ENCODE assay signal across 1 cellular context in the genomic region with DNA sequence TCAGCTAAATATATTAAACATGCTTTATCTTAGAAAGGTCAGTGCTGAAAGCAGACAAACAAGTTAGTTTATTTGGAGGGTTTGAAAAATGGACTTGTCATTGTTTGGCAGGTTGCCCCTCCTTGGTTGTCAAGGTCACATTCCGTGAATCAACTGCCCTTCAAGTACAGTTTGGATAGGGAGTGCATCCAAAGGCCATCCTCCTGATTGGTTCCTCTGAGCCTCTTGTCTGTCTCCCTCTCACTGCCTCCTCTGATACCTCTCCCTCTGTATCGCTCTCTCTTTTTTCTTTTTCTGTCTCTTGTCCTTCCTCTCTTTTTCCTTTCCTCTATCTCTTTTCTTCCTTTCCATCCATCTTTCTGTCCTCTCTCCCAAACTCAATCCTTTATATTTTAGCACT.
A peak's percentile ranks its signal among the peaks of the same experiment; 100 is the strongest.
TF ChIP-seq lines count a peak whose summit lies in the region.

No MANE protein-coding gene starts in this region.

TF ChIP-seq in HepG2, 621 proteins besides CTCF, POLR2A, EP300 and RAD21 (continued from another document and continues in another):
- TF ChIP-seq, protein P1, sequence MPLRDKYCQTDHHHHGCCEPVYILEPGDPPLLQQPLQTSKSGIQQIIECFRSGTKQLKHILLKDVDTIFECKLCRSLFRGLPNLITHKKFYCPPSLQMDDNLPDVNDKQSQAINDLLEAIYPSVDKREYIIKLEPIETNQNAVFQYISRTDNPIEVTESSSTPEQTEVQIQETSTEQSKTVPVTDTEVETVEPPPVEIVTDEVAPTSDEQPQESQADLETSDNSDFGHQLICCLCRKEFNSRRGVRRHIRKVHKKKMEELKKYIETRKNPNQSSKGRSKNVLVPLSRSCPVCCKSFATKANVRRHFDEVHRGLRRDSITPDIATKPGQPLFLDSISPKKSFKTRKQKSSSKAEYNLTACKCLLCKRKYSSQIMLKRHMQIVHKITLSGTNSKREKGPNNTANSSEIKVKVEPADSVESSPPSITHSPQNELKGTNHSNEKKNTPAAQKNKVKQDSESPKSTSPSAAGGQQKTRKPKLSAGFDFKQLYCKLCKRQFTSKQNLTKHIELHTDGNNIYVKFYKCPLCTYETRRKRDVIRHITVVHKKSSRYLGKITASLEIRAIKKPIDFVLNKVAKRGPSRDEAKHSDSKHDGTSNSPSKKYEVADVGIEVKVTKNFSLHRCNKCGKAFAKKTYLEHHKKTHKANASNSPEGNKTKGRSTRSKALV (CRISPR knock-in tag; IDR thresholded peaks at IDR 0.05) = no peak
- TF ChIP-seq, protein P2, sequence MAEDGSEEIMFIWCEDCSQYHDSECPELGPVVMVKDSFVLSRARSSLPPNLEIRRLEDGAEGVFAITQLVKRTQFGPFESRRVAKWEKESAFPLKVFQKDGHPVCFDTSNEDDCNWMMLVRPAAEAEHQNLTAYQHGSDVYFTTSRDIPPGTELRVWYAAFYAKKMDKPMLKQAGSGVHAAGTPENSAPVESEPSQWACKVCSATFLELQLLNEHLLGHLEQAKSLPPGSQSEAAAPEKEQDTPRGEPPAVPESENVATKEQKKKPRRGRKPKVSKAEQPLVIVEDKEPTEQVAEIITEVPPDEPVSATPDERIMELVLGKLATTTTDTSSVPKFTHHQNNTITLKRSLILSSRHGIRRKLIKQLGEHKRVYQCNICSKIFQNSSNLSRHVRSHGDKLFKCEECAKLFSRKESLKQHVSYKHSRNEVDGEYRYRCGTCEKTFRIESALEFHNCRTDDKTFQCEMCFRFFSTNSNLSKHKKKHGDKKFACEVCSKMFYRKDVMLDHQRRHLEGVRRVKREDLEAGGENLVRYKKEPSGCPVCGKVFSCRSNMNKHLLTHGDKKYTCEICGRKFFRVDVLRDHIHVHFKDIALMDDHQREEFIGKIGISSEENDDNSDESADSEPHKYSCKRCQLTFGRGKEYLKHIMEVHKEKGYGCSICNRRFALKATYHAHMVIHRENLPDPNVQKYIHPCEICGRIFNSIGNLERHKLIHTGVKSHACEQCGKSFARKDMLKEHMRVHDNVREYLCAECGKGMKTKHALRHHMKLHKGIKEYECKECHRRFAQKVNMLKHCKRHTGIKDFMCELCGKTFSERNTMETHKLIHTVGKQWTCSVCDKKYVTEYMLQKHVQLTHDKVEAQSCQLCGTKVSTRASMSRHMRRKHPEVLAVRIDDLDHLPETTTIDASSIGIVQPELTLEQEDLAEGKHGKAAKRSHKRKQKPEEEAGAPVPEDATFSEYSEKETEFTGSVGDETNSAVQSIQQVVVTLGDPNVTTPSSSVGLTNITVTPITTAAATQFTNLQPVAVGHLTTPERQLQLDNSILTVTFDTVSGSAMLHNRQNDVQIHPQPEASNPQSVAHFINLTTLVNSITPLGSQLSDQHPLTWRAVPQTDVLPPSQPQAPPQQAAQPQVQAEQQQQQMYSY (CRISPR knock-in tag; IDR thresholded peaks at IDR 0.05) = no peak
- TF ChIP-seq FOXA3 (CRISPR knock-in tag; IDR thresholded peaks at IDR 0.05) (peak; percentile 76), CCDC6 (CRISPR knock-in tag; IDR thresholded peaks at IDR 0.05) (peak; percentile 50; the same call in 1 of the 2 replicates), MED13 (CRISPR knock-in tag; IDR thresholded peaks at IDR 0.05) (0 out of 2 replicates have a peak, but pooled peaks have one; percentile 27), KDM1A (CRISPR knock-in tag; IDR thresholded peaks at IDR 0.05) (0 out of 2 replicates have a peak, but pooled peaks have one; percentile 43), ZNF644 (CRISPR knock-in tag; IDR thresholded peaks at IDR 0.05; ENCODE audit: low read depth) (peak; percentile 82), ZNF629 (CRISPR knock-in tag; conservative IDR thresholded peaks at IDR 0.05) (0 out of 2 replicates have a peak, but pooled peaks have one; percentile 24), HMG20B (CRISPR knock-in tag; conservative IDR thresholded peaks at IDR 0.05) (peak; percentile 68; the same call in 1 of the 2 replicates), FOXO1 (CRISPR knock-in tag; IDR thresholded peaks at IDR 0.05) (peak; percentile 81), RNF2 (conservative IDR thresholded peaks at IDR 0.05; ENCODE audit: low read depth) (no peak), ZNF12 (CRISPR knock-in tag; IDR thresholded peaks at IDR 0.05) (0 out of 2 replicates have a peak, but pooled peaks have one; percentile 19), MIXL1 (CRISPR knock-in tag; IDR thresholded peaks at IDR 0.05) (peak; percentile 66; the same call in 1 of the 2 replicates), HOXA5 (CRISPR knock-in tag; IDR thresholded peaks at IDR 0.05) (peak; percentile 99), RARA (CRISPR knock-in tag; IDR thresholded peaks at IDR 0.05) (peak; percentile 99), THAP11 (CRISPR knock-in tag; IDR thresholded peaks at IDR 0.05) (peak; percentile 56), NONO (IDR thresholded peaks at IDR 0.05) (no peak), NONO (CRISPR knock-in tag; conservative IDR thresholded peaks at IDR 0.05) (no peak), MED1 (CRISPR knock-in tag; IDR thresholded peaks at IDR 0.05) (peak; percentile 70), HDAC2 (CRISPR knock-in tag; IDR thresholded peaks at IDR 0.05) (peak; percentile 90), POGZ (CRISPR knock-in tag; IDR thresholded peaks at IDR 0.05) (peak; percentile 88), GATAD2A (CRISPR knock-in tag; IDR thresholded peaks at IDR 0.05) (peak; percentile 90), TBX2 (CRISPR knock-in tag; IDR thresholded peaks at IDR 0.05; ENCODE audit: borderline replicate concordance) (peak; percentile 68; the same call in 1 of the 2 replicates), NFE2L2 (IDR thresholded peaks at IDR 0.05; ENCODE audit: low read length) (peak; percentile 28; the same call in 1 of the 2 replicates), EED (CRISPR knock-in tag; IDR thresholded peaks at IDR 0.05) (no peak), FOSL2 (CRISPR knock-in tag; IDR thresholded peaks at IDR 0.05) (peak; percentile 81)
- TF ChIP-seq, protein P3, sequence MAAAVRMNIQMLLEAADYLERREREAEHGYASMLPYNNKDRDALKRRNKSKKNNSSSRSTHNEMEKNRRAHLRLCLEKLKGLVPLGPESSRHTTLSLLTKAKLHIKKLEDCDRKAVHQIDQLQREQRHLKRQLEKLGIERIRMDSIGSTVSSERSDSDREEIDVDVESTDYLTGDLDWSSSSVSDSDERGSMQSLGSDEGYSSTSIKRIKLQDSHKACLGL (CRISPR knock-in tag; IDR thresholded peaks at IDR 0.05) = no peak
- TF ChIP-seq, protein P4, sequence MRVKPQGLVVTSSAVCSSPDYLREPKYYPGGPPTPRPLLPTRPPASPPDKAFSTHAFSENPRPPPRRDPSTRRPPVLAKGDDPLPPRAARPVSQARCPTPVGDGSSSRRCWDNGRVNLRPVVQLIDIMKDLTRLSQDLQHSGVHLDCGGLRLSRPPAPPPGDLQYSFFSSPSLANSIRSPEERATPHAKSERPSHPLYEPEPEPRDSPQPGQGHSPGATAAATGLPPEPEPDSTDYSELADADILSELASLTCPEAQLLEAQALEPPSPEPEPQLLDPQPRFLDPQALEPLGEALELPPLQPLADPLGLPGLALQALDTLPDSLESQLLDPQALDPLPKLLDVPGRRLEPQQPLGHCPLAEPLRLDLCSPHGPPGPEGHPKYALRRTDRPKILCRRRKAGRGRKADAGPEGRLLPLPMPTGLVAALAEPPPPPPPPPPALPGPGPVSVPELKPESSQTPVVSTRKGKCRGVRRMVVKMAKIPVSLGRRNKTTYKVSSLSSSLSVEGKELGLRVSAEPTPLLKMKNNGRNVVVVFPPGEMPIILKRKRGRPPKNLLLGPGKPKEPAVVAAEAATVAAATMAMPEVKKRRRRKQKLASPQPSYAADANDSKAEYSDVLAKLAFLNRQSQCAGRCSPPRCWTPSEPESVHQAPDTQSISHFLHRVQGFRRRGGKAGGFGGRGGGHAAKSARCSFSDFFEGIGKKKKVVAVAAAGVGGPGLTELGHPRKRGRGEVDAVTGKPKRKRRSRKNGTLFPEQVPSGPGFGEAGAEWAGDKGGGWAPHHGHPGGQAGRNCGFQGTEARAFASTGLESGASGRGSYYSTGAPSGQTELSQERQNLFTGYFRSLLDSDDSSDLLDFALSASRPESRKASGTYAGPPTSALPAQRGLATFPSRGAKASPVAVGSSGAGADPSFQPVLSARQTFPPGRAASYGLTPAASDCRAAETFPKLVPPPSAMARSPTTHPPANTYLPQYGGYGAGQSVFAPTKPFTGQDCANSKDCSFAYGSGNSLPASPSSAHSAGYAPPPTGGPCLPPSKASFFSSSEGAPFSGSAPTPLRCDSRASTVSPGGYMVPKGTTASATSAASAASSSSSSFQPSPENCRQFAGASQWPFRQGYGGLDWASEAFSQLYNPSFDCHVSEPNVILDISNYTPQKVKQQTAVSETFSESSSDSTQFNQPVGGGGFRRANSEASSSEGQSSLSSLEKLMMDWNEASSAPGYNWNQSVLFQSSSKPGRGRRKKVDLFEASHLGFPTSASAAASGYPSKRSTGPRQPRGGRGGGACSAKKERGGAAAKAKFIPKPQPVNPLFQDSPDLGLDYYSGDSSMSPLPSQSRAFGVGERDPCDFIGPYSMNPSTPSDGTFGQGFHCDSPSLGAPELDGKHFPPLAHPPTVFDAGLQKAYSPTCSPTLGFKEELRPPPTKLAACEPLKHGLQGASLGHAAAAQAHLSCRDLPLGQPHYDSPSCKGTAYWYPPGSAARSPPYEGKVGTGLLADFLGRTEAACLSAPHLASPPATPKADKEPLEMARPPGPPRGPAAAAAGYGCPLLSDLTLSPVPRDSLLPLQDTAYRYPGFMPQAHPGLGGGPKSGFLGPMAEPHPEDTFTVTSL (CRISPR knock-in tag; IDR thresholded peaks at IDR 0.05; ENCODE audit: borderline replicate concordance) = peak; percentile 75
- TF ChIP-seq, protein P5, sequence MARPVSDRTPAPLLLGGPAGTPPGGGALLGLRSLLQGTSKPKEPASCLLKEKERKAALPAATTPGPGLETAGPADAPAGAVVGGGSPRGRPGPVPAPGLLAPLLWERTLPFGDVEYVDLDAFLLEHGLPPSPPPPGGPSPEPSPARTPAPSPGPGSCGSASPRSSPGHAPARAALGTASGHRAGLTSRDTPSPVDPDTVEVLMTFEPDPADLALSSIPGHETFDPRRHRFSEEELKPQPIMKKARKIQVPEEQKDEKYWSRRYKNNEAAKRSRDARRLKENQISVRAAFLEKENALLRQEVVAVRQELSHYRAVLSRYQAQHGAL (CRISPR knock-in tag; IDR thresholded peaks at IDR 0.05; ENCODE audit: not compliant biosample characterization) = no peak
- TF ChIP-seq, protein P6, sequence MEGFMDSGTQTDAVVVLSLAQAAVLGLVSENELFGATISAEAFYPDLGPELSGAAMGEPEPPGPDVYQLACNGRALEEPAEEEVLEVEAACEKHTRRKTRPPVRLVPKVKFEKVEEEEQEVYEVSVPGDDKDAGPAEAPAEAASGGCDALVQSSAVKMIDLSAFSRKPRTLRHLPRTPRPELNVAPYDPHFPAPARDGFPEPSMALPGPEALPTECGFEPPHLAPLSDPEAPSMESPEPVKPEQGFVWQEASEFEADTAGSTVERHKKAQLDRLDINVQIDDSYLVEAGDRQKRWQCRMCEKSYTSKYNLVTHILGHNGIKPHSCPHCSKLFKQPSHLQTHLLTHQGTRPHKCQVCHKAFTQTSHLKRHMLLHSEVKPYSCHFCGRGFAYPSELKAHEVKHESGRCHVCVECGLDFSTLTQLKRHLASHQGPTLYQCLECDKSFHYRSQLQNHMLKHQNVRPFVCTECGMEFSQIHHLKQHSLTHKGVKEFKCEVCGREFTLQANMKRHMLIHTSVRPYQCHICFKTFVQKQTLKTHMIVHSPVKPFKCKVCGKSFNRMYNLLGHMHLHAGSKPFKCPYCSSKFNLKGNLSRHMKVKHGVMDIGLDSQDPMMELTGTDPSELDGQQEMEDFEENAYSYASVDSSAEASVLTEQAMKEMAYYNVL (CRISPR knock-in tag; IDR thresholded peaks at IDR 0.05; ENCODE audit: borderline replicate concordance) = peak; percentile 95
- TF ChIP-seq, protein P7, sequence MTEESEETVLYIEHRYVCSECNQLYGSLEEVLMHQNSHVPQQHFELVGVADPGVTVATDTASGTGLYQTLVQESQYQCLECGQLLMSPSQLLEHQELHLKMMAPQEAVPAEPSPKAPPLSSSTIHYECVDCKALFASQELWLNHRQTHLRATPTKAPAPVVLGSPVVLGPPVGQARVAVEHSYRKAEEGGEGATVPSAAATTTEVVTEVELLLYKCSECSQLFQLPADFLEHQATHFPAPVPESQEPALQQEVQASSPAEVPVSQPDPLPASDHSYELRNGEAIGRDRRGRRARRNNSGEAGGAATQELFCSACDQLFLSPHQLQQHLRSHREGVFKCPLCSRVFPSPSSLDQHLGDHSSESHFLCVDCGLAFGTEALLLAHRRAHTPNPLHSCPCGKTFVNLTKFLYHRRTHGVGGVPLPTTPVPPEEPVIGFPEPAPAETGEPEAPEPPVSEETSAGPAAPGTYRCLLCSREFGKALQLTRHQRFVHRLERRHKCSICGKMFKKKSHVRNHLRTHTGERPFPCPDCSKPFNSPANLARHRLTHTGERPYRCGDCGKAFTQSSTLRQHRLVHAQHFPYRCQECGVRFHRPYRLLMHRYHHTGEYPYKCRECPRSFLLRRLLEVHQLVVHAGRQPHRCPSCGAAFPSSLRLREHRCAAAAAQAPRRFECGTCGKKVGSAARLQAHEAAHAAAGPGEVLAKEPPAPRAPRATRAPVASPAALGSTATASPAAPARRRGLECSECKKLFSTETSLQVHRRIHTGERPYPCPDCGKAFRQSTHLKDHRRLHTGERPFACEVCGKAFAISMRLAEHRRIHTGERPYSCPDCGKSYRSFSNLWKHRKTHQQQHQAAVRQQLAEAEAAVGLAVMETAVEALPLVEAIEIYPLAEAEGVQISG (CRISPR knock-in tag; IDR thresholded peaks at IDR 0.05) = 0 out of 2 replicates have a peak, but pooled peaks have one; percentile 23
- TF ChIP-seq, protein P8, sequence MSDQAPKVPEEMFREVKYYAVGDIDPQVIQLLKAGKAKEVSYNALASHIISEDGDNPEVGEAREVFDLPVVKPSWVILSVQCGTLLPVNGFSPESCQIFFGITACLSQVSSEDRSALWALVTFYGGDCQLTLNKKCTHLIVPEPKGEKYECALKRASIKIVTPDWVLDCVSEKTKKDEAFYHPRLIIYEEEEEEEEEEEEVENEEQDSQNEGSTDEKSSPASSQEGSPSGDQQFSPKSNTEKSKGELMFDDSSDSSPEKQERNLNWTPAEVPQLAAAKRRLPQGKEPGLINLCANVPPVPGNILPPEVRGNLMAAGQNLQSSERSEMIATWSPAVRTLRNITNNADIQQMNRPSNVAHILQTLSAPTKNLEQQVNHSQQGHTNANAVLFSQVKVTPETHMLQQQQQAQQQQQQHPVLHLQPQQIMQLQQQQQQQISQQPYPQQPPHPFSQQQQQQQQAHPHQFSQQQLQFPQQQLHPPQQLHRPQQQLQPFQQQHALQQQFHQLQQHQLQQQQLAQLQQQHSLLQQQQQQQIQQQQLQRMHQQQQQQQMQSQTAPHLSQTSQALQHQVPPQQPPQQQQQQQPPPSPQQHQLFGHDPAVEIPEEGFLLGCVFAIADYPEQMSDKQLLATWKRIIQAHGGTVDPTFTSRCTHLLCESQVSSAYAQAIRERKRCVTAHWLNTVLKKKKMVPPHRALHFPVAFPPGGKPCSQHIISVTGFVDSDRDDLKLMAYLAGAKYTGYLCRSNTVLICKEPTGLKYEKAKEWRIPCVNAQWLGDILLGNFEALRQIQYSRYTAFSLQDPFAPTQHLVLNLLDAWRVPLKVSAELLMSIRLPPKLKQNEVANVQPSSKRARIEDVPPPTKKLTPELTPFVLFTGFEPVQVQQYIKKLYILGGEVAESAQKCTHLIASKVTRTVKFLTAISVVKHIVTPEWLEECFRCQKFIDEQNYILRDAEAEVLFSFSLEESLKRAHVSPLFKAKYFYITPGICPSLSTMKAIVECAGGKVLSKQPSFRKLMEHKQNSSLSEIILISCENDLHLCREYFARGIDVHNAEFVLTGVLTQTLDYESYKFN (CRISPR knock-in tag; conservative IDR thresholded peaks at IDR 0.05) = peak; percentile 73
